Comparison of ENCODE assay signal across 1 cellular context in the genomic region with DNA sequence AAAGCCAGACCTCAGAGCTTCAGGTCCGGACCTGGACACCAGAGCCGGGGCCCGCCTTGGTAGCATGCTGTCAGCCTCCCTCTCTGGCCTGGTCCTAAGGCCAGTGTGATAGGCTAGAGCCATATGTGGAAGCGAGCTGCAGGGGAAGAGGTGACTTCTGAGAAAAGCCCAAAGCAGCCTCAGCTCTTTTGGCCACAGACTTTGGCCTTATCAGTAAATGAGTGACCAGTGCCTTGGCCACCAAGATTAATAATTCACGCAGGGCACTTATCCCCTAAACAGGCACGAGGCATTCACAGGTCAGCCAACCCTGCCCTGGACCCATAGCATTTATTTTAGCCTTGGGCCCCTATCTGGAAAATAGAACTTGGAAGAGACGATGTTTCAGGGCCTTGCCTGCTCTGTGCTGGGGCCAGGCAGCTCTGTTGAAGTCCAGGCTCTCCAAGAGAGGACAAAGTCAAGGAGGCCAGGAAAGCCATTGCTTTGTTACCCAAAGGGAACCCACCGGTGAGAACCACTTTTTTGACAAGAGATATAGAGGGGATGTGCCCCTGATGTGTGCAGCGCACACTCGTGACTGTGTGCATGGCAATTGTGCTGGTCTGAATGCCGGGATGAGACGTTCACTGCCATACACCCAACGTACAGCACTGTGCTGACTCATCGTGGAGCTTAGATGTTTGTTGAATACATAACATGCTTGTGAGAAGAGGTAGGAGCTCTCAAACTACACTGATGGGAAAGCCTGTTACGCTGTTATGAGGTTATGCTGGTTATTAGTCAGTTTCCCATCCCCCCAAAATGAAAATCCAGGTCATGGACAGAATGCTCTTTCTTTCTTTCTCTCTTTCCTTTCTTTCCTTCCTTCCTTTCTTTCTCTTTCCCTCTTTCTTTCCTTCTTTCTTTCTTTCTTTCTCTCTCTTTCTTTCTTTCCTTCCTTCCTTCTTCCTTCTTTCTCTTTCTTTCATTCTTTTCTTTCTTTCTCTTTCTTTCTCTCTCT.
TF ChIP-seq lines count a peak whose summit lies in the region.

No MANE protein-coding gene starts in this region.

TF ChIP-seq in K562, 482 proteins besides CTCF, POLR2A, EP300 and RAD21 (continued from another document and continues in another):
- TF ChIP-seq ID3 (CRISPR knock-in tag; IDR thresholded peaks at IDR 0.05) = no peak
- TF ChIP-seq ID3 (tag; IDR thresholded peaks at IDR 0.05) = peak; percentile 95
- TF ChIP-seq, protein P1, sequence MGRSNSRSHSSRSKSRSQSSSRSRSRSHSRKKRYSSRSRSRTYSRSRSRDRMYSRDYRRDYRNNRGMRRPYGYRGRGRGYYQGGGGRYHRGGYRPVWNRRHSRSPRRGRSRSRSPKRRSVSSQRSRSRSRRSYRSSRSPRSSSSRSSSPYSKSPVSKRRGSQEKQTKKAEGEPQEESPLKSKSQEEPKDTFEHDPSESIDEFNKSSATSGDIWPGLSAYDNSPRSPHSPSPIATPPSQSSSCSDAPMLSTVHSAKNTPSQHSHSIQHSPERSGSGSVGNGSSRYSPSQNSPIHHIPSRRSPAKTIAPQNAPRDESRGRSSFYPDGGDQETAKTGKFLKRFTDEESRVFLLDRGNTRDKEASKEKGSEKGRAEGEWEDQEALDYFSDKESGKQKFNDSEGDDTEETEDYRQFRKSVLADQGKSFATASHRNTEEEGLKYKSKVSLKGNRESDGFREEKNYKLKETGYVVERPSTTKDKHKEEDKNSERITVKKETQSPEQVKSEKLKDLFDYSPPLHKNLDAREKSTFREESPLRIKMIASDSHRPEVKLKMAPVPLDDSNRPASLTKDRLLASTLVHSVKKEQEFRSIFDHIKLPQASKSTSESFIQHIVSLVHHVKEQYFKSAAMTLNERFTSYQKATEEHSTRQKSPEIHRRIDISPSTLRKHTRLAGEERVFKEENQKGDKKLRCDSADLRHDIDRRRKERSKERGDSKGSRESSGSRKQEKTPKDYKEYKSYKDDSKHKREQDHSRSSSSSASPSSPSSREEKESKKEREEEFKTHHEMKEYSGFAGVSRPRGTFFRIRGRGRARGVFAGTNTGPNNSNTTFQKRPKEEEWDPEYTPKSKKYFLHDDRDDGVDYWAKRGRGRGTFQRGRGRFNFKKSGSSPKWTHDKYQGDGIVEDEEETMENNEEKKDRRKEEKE (IDR thresholded peaks at IDR 0.05; ENCODE audit: borderline replicate concordance in 1 of 2, control insufficient read depth in 1 of 2, low read depth in 2 of 2, low read length in 1 of 2) = 0 out of 4 replicates have a peak, but pooled peaks have one; percentile 26 to 68
- TF ChIP-seq EWSR1 (IDR thresholded peaks at IDR 0.05; ENCODE audit: borderline replicate concordance, low read depth, partially characterized antibody) = no peak
- TF ChIP-seq U2AF1 (optimal IDR thresholded peaks at IDR 0.05; ENCODE audit: low read depth, low read length) = no peak
- TF ChIP-seq ATF7 (IDR thresholded peaks at IDR 0.05) = peak; percentile 51; the same call in 1 of the 2 replicates
- TF ChIP-seq HSF4 (CRISPR knock-in tag; IDR thresholded peaks at IDR 0.05; ENCODE audit: borderline replicate concordance) = 0 out of 2 replicates have a peak, but pooled peaks have one; percentile 5
- no peak for TF ChIP-seq BRCA1 (IDR thresholded peaks at IDR 0.05)
- no peak for TF ChIP-seq BRCA1 (CRISPR knock-in tag; IDR thresholded peaks at IDR 0.05)
- TF ChIP-seq, protein P2, sequence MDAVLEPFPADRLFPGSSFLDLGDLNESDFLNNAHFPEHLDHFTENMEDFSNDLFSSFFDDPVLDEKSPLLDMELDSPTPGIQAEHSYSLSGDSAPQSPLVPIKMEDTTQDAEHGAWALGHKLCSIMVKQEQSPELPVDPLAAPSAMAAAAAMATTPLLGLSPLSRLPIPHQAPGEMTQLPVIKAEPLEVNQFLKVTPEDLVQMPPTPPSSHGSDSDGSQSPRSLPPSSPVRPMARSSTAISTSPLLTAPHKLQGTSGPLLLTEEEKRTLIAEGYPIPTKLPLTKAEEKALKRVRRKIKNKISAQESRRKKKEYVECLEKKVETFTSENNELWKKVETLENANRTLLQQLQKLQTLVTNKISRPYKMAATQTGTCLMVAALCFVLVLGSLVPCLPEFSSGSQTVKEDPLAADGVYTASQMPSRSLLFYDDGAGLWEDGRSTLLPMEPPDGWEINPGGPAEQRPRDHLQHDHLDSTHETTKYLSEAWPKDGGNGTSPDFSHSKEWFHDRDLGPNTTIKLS (IDR thresholded peaks at IDR 0.05; ENCODE audit: borderline replicate concordance, low read depth) = 0 out of 2 replicates have a peak, but pooled peaks have one; percentile 29
- TF ChIP-seq CBFB (CRISPR knock-in tag; IDR thresholded peaks at IDR 0.05) = no peak
- TF ChIP-seq HMG20A (CRISPR knock-in tag; conservative IDR thresholded peaks at IDR 0.05) = no peak
- TF ChIP-seq PURB (CRISPR knock-in tag; IDR thresholded peaks at IDR 0.05; ENCODE audit: low read depth) = no peak
- TF ChIP-seq, protein P3, sequence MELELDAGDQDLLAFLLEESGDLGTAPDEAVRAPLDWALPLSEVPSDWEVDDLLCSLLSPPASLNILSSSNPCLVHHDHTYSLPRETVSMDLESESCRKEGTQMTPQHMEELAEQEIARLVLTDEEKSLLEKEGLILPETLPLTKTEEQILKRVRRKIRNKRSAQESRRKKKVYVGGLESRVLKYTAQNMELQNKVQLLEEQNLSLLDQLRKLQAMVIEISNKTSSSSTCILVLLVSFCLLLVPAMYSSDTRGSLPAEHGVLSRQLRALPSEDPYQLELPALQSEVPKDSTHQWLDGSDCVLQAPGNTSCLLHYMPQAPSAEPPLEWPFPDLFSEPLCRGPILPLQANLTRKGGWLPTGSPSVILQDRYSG (tag; conservative IDR thresholded peaks at IDR 0.05; ENCODE audit: low read depth) = peak; percentile 95
- TF ChIP-seq IRF9 (tag; IDR thresholded peaks at IDR 0.05) = peak; percentile 66
- TF ChIP-seq, protein P4, sequence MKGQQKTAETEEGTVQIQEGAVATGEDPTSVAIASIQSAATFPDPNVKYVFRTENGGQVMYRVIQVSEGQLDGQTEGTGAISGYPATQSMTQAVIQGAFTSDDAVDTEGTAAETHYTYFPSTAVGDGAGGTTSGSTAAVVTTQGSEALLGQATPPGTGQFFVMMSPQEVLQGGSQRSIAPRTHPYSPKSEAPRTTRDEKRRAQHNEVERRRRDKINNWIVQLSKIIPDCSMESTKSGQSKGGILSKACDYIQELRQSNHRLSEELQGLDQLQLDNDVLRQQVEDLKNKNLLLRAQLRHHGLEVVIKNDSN (CRISPR knock-in tag; IDR thresholded peaks at IDR 0.05) = no peak
- peak; percentile 86 for TF ChIP-seq ZNF583 (CRISPR knock-in tag; IDR thresholded peaks at IDR 0.05)
- peak; percentile 81; the same call in 1 of the 2 replicates for TF ChIP-seq ZNF445 (CRISPR knock-in tag; IDR thresholded peaks at IDR 0.05; ENCODE audit: low read depth)
- peak; percentile 97 for TF ChIP-seq MAFG (tag; conservative IDR thresholded peaks at IDR 0.05)
- TF ChIP-seq E4F1 (CRISPR knock-in tag; IDR thresholded peaks at IDR 0.05; ENCODE audit: borderline replicate concordance) = 0 out of 2 replicates have a peak, but pooled peaks have one; percentile 16
- peak; percentile 97 for TF ChIP-seq THRAP3 (IDR thresholded peaks at IDR 0.05; ENCODE audit: borderline replicate concordance)
- no peak; the same call in 1 of the 2 replicates for TF ChIP-seq BRD4 (IDR thresholded peaks at IDR 0.05)
- TF ChIP-seq MLX (CRISPR knock-in tag; conservative IDR thresholded peaks at IDR 0.05) = no peak
- TF ChIP-seq PTRF (tag; IDR thresholded peaks at IDR 0.05) = peak; percentile 72
- peak; percentile 67; the same call in 1 of the 2 replicates for TF ChIP-seq MTF1 (CRISPR knock-in tag; IDR thresholded peaks at IDR 0.05; ENCODE audit: borderline replicate concordance)
- no peak for TF ChIP-seq STAT5B (CRISPR knock-in tag; IDR thresholded peaks at IDR 0.05)
- TF ChIP-seq HDAC8 (tag; IDR thresholded peaks at IDR 0.05) = peak; percentile 89
- TF ChIP-seq, protein P5, sequence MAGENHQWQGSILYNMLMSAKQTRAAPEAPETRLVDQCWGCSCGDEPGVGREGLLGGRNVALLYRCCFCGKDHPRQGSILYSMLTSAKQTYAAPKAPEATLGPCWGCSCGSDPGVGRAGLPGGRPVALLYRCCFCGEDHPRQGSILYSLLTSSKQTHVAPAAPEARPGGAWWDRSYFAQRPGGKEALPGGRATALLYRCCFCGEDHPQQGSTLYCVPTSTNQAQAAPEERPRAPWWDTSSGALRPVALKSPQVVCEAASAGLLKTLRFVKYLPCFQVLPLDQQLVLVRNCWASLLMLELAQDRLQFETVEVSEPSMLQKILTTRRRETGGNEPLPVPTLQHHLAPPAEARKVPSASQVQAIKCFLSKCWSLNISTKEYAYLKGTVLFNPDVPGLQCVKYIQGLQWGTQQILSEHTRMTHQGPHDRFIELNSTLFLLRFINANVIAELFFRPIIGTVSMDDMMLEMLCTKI (IDR thresholded peaks at IDR 0.05; ENCODE audit: partially characterized antibody) = no peak
- TF ChIP-seq, protein P6, sequence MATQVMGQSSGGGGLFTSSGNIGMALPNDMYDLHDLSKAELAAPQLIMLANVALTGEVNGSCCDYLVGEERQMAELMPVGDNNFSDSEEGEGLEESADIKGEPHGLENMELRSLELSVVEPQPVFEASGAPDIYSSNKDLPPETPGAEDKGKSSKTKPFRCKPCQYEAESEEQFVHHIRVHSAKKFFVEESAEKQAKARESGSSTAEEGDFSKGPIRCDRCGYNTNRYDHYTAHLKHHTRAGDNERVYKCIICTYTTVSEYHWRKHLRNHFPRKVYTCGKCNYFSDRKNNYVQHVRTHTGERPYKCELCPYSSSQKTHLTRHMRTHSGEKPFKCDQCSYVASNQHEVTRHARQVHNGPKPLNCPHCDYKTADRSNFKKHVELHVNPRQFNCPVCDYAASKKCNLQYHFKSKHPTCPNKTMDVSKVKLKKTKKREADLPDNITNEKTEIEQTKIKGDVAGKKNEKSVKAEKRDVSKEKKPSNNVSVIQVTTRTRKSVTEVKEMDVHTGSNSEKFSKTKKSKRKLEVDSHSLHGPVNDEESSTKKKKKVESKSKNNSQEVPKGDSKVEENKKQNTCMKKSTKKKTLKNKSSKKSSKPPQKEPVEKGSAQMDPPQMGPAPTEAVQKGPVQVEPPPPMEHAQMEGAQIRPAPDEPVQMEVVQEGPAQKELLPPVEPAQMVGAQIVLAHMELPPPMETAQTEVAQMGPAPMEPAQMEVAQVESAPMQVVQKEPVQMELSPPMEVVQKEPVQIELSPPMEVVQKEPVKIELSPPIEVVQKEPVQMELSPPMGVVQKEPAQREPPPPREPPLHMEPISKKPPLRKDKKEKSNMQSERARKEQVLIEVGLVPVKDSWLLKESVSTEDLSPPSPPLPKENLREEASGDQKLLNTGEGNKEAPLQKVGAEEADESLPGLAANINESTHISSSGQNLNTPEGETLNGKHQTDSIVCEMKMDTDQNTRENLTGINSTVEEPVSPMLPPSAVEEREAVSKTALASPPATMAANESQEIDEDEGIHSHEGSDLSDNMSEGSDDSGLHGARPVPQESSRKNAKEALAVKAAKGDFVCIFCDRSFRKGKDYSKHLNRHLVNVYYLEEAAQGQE (CRISPR knock-in tag; IDR thresholded peaks at IDR 0.05; ENCODE audit: low read depth) = peak; percentile 57; the same call in 1 of the 2 replicates
- TF ChIP-seq OTX1 (CRISPR knock-in tag; IDR thresholded peaks at IDR 0.05) = peak; percentile 8; the same call in 1 of the 2 replicates
- peak; percentile 62; the same call in 1 of the 2 replicates for TF ChIP-seq ZNF830 (CRISPR knock-in tag; IDR thresholded peaks at IDR 0.05)
- no peak for TF ChIP-seq CHD2 (IDR thresholded peaks at IDR 0.05; ENCODE audit: low read depth, low read length)
- no peak for TF ChIP-seq CBX2 (IDR thresholded peaks at IDR 0.05; ENCODE audit: insufficient read depth, low read length, poor library complexity, severe bottlenecking)
- TF ChIP-seq, protein P7, sequence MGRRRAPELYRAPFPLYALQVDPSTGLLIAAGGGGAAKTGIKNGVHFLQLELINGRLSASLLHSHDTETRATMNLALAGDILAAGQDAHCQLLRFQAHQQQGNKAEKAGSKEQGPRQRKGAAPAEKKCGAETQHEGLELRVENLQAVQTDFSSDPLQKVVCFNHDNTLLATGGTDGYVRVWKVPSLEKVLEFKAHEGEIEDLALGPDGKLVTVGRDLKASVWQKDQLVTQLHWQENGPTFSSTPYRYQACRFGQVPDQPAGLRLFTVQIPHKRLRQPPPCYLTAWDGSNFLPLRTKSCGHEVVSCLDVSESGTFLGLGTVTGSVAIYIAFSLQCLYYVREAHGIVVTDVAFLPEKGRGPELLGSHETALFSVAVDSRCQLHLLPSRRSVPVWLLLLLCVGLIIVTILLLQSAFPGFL (CRISPR knock-in tag; IDR thresholded peaks at IDR 0.05) = no peak
- TF ChIP-seq EP400 (IDR thresholded peaks at IDR 0.05) = peak; percentile 71; the same call in 1 of the 2 replicates
- TF ChIP-seq CHD1 (IDR thresholded peaks at IDR 0.05; ENCODE audit: low read length) = no peak
